In genomic region chr2:46135936-46136335, GRCh38 we compare ENCODE assay signal across 1 cellular context.
A peak's percentile ranks its signal among the peaks of the same experiment; 100 is the strongest.
TF ChIP-seq lines count a peak whose summit lies in the region.

No MANE protein-coding gene starts in this region.

TF ChIP-seq in SK-N-SH treated with all-trans-retinoic acid at 6 μM for 48 hours, 23 proteins besides CTCF, POLR2A, EP300 and RAD21 (continued from another document):
- TF ChIP-seq CSRNP3 (CRISPR knock-in tag; IDR thresholded peaks at IDR 0.05) (peak; percentile 66; the same call in 1 of the 2 replicates), ZNF8 (CRISPR knock-in tag; IDR thresholded peaks at IDR 0.05) (no peak), TOX (CRISPR knock-in tag; IDR thresholded peaks at IDR 0.05; ENCODE audit: borderline replicate concordance) (no peak), ESRRG (CRISPR knock-in tag; IDR thresholded peaks at IDR 0.05) (0 out of 2 replicates have a peak, but pooled peaks have one; percentile 31), GLIS3 (CRISPR knock-in tag; IDR thresholded peaks at IDR 0.05) (no peak), OSR1 (CRISPR knock-in tag; IDR thresholded peaks at IDR 0.05) (no peak), ARNTL (CRISPR knock-in tag; IDR thresholded peaks at IDR 0.05; ENCODE audit: borderline replicate concordance, low read depth) (no peak), SNAI2 (CRISPR knock-in tag; IDR thresholded peaks at IDR 0.05) (peak; percentile 87; the same call in 1 of the 2 replicates), ZFP30 (CRISPR knock-in tag; IDR thresholded peaks at IDR 0.05) (no peak), ZNF565 (CRISPR knock-in tag; conservative IDR thresholded peaks at IDR 0.05; ENCODE audit: low read depth) (no peak), TSHZ2 (CRISPR knock-in tag; IDR thresholded peaks at IDR 0.05) (no peak)
